ENCODE assay signal across 8 cellular contexts in genomic region chr1:48202030-48202752, GRCh38. TPM values are rescaled to one million over a fixed set of nuclear protein-coding genes. Genes with fewer than 3 reads are reported as not detected.
DNase-seq lines count a peak whose midpoint lies in the region; ATAC-seq and TF ChIP-seq lines count a peak whose summit lies in the region.

No MANE protein-coding gene starts in this region.

- H3K27me3 ChIP-seq in BE2C = no peaks in the 10 kb centered on the region

- in situ Hi-C loops in astrocyte of the spinal cord (cut with HindIII; ENCODE audit: low sequenced_read_pairs) = no loop called here

- DNase-seq in BE2C (peak; percentile 55), GM20000 (ENCODE audit: low spot score) (peak; percentile 61), NCI-H146 treated with DMSO at 0.1 percent for 48 hours (lab: John Stamatoyannopoulos, UW; ENCODE audit: unreplicated experiment) (peak; percentile 2), T-helper 2 cell (peak in 3 of 5 experiments; percentile 19 to 32 (median 25)), astrocyte of the spinal cord (ENCODE audit: low read depth, low spot score) (peak; percentile 96), iPS-NIHi11 (ENCODE audit: low spot score) (peak; percentile 62), smooth muscle cell of the brain vasculature (ENCODE audit: low read depth, low spot score) (peak; percentile 44)

- H3K9me3 ChIP-seq in BE2C = no peaks in the 10 kb centered on the region

- no peaks in the 10 kb centered on the region for H3K36me3 ChIP-seq in BE2C

- H3K4me3 ChIP-seq in BE2C (ENCODE audit: low read depth, low read length) = no peak overlapping the region
- no peak overlapping the region for H3K4me3 ChIP-seq in astrocyte of the spinal cord (ENCODE audit: low read depth, low read length)

- H3K4me1 ChIP-seq in BE2C = no peaks in the 10 kb centered on the region

- peak; percentile 70 for TF ChIP-seq CTCF in BE2C (IDR thresholded peaks at IDR 0.05; ENCODE audit: low read depth, low read length)
- peak; percentile 67 for TF ChIP-seq CTCF in GM20000 (IDR thresholded peaks at IDR 0.05; ENCODE audit: extremely low read depth, missing control alignments)
- TF ChIP-seq CTCF in astrocyte of the spinal cord (IDR thresholded peaks at IDR 0.05; ENCODE audit: low read depth, low read length) = peak; percentile 81

- ATAC-seq in GM21423 (IDR thresholded peaks at IDR 0.05; ENCODE audit: unreplicated experiment) = no peak

RNA-seq across cellular contexts. Expression of gene SLC5A9, which starts 20.3 kb away (rescaled TPM):
- not detected for polyA plus RNA-seq in BE2C (2012; ENCODE audit: insufficient read depth, insufficient read length, low read depth)

Comparison
In these comparisons a context has a peak if more than half of its experiments do, and no peak if none do; other contexts are left out.
1. DNase-seq: peak in every context shown above with its lines; median percentile 96 in astrocyte of the spinal cord; 62 in iPS-NIHi11; 61 in GM20000; 55 in BE2C; 44 in smooth muscle cell of the brain vasculature; 25 in T-helper 2 cell; 2 in NCI-H146 treated with DMSO at 0.1 percent for 48 hours.